In genomic region chr11:46298699-46299424, GRCh38 we compare ENCODE assay signal across 2 cellular contexts.
TF ChIP-seq lines count a peak whose summit lies in the region.

No MANE protein-coding gene starts in this region.

TF ChIP-seq in SK-N-SH, 30 proteins besides CTCF, POLR2A, EP300 and RAD21 (continued from another document):
- TF ChIP-seq IRF3 (IDR thresholded peaks at IDR 0.05; ENCODE audit: low read depth, low read length) (no peak), MEF2A (IDR thresholded peaks at IDR 0.05; ENCODE audit: borderline replicate concordance, low read depth) (no peak), TCF12 (IDR thresholded peaks at IDR 0.05) (peak; percentile 39; the same call in 1 of the 2 replicates), FOSL2 (IDR thresholded peaks at IDR 0.05; ENCODE audit: borderline replicate concordance, low read depth) (peak; percentile 85)

TF ChIP-seq in SK-N-SH treated with all-trans-retinoic acid at 6 μM for 48 hours, 23 proteins besides CTCF, POLR2A, EP300 and RAD21 (continued from another document):
- TF ChIP-seq PATZ1 (CRISPR knock-in tag; IDR thresholded peaks at IDR 0.05; ENCODE audit: borderline replicate concordance) (no peak), ZNF70 (CRISPR knock-in tag; IDR thresholded peaks at IDR 0.05) (no peak), ISL1 (CRISPR knock-in tag; IDR thresholded peaks at IDR 0.05) (no peak), CSRNP3 (CRISPR knock-in tag; IDR thresholded peaks at IDR 0.05) (no peak), ZNF8 (CRISPR knock-in tag; IDR thresholded peaks at IDR 0.05) (no peak), ZFP30 (CRISPR knock-in tag; IDR thresholded peaks at IDR 0.05) (no peak), SNAI2 (CRISPR knock-in tag; IDR thresholded peaks at IDR 0.05) (no peak), TSHZ2 (CRISPR knock-in tag; IDR thresholded peaks at IDR 0.05) (no peak), TOX (CRISPR knock-in tag; IDR thresholded peaks at IDR 0.05; ENCODE audit: borderline replicate concordance) (no peak)
